ENCODE assay signal across 8 cellular contexts in genomic region chr1:248863011-248863881, GRCh38. TPM values are rescaled to one million over a fixed set of nuclear protein-coding genes. Genes with fewer than 3 reads are reported as not detected.
A peak's percentile ranks its signal among the peaks of the same experiment; 100 is the strongest.
DNase-seq lines count a peak whose midpoint lies in the region; ATAC-seq and TF ChIP-seq lines count a peak whose summit lies in the region.

No MANE protein-coding gene starts in this region.

- peak overlapping the region; percentile 77 for H3K4me2 ChIP-seq in KMS-11
- H3K4me2 ChIP-seq in neural cell (ENCODE audit: low read length) = peak overlapping the region; percentile 46

- DNase-seq in DMS79 treated with DMSO at 0.1 percent for 48 hours (lab: John Stamatoyannopoulos, UW) (peak; percentile 90), RPMI7951 (ENCODE audit: low read depth) (peak; percentile 84), fibroblast of the aortic adventitia (ENCODE audit: low read depth) (peak; percentile 59)

- H3K9ac ChIP-seq in KMS-11 = peak overlapping the region; percentile 41
- H3K9ac ChIP-seq in neural cell (ENCODE audit: low read length) = peak overlapping the region; percentile 64
- peak overlapping the region; percentile 21 to 58 for H3K9ac ChIP-seq in stomach smooth muscle (ENCODE audit: low read length in 2 of 2)

- no peaks in the 10 kb centered on the region for H3K36me3 ChIP-seq in KMS-11 (ENCODE audit: insufficient read depth)
- H3K36me3 ChIP-seq in neural cell (ENCODE audit: insufficient read depth, low read length) = no peaks in the 10 kb centered on the region
- no peaks in the 10 kb centered on the region for H3K36me3 ChIP-seq in stomach smooth muscle (ENCODE audit: control insufficient read depth in 2 of 2, insufficient read depth in 2 of 2, low read length in 2 of 2)

- H3K4me1 ChIP-seq in KMS-11 (ENCODE audit: low read depth, poor library complexity, severe bottlenecking) = peaks cover 18% of the 10 kb centered on the region
- peaks cover 25% of the 10 kb centered on the region for H3K4me1 ChIP-seq in stomach smooth muscle (ENCODE audit: control insufficient read depth, insufficient read depth, low read length)

- TF ChIP-seq EP300 in neural cell (conservative IDR thresholded peaks at IDR 0.05; ENCODE audit: poor library complexity, severe bottlenecking) = no peak

- H3K27me3 Mint-ChIP-seq in activated T-helper 17 cell treated with anti-CD3 and anti-CD28 coated beads, Interleukin-2, amount 50 U/mL, for 72 hours = no peaks in the 10 kb centered on the region

- H2AFZ ChIP-seq in KMS-11 (ENCODE audit: low read depth) (peak overlapping the region; percentile 96), neural cell (ENCODE audit: low read depth, low read length) (peak overlapping the region; percentile 70)

- no peak for TF ChIP-seq RAD21 in neural cell (conservative IDR thresholded peaks at IDR 0.05)

- no peaks in the 10 kb centered on the region; the same call in 1 of the 2 replicates for H3K79me2 ChIP-seq in KMS-11 (ENCODE audit: insufficient read depth, low read depth)
- H3K79me2 ChIP-seq in neural cell (replicated peaks; ENCODE audit: insufficient read depth, low read length) = no peaks in the 10 kb centered on the region

- ATAC-seq in GM21786 (IDR thresholded peaks at IDR 0.05; ENCODE audit: unreplicated experiment) = peak; percentile 68
- ATAC-seq in activated T-helper 17 cell treated with anti-CD3 and anti-CD28 coated beads, Interleukin-2, amount 50 U/mL, for 72 hours (replicated peaks) = peak; percentile 79

- peak overlapping the region; percentile 96 for H3K4me3 Mint-ChIP-seq in activated T-helper 17 cell treated with anti-CD3 and anti-CD28 coated beads, Interleukin-2, amount 50 U/mL, for 72 hours

- H3K9me3 Mint-ChIP-seq in activated T-helper 17 cell treated with anti-CD3 and anti-CD28 coated beads, Interleukin-2, amount 50 U/mL, for 72 hours = no peaks in the 10 kb centered on the region

- no peak overlapping the region for H3K27ac ChIP-seq in KMS-11
- H3K27ac ChIP-seq in neural cell (ENCODE audit: low read length) = peak overlapping the region; percentile 45
- H3K27ac ChIP-seq in stomach smooth muscle (ENCODE audit: low read length) = peak overlapping the region; percentile 31

- no peaks in the 10 kb centered on the region for H4K20me1 ChIP-seq in KMS-11 (ENCODE audit: insufficient read depth)
- no peaks in the 10 kb centered on the region for H4K20me1 ChIP-seq in neural cell (ENCODE audit: insufficient read depth)

- no peaks in the 10 kb centered on the region for H3F3A ChIP-seq in neural cell (ENCODE audit: insufficient read depth, low read length, poor library complexity, severe bottlenecking)

- H3K27ac Mint-ChIP-seq in activated T-helper 17 cell treated with anti-CD3 and anti-CD28 coated beads, Interleukin-2, amount 50 U/mL, for 72 hours = peak overlapping the region; percentile 56

- no peaks in the 10 kb centered on the region for H3K9me2 ChIP-seq in neural cell (ENCODE audit: insufficient read depth, low read length)

- no peaks in the 10 kb centered on the region for H3K27me3 ChIP-seq in KMS-11 (ENCODE audit: insufficient read depth, low read depth)
- H3K27me3 ChIP-seq in neural cell (ENCODE audit: insufficient read depth, low read depth, low read length) = peaks cover 8% of the 10 kb centered on the region
- no peaks in the 10 kb centered on the region for H3K27me3 ChIP-seq in stomach smooth muscle (ENCODE audit: control insufficient read depth in 1 of 2, insufficient read depth in 2 of 2, low read length in 2 of 2)

- H3K9me3 ChIP-seq in neural cell (ENCODE audit: low read length) (no peaks in the 10 kb centered on the region), stomach smooth muscle (ENCODE audit: control insufficient read depth in 2 of 2, low read length in 2 of 2) (no peaks in the 10 kb centered on the region)

- H3K36me3 Mint-ChIP-seq in activated T-helper 17 cell treated with anti-CD3 and anti-CD28 coated beads, Interleukin-2, amount 50 U/mL, for 72 hours (ENCODE audit: low read depth) = peaks cover 8% of the 10 kb centered on the region

- peaks cover 32% of the 10 kb centered on the region for H3K4me1 Mint-ChIP-seq in activated T-helper 17 cell treated with anti-CD3 and anti-CD28 coated beads, Interleukin-2, amount 50 U/mL, for 72 hours

- TF ChIP-seq CTCF in KMS-11 (conservative IDR thresholded peaks at IDR 0.05; ENCODE audit: low read depth, low read length) (no peak), fibroblast of the aortic adventitia (IDR thresholded peaks at IDR 0.05; ENCODE audit: insufficient read depth, low read length) (no peak), neural cell (IDR thresholded peaks at IDR 0.05; ENCODE audit: poor library complexity, severe bottlenecking) (no peak)

- H3K4me3 ChIP-seq in KMS-11 (IDR thresholded peaks at IDR 0.05; ENCODE audit: insufficient read depth, low read depth, low read length) (peak overlapping the region; percentile 57), fibroblast of the aortic adventitia (ENCODE audit: low read depth, low read length) (peak overlapping the region; percentile 69), neural cell (ENCODE audit: low read length) (peak overlapping the region; percentile 70), stomach smooth muscle (ENCODE audit: low read length in 2 of 2) (peak overlapping the region; percentile 74 to 79)

TF ChIP-seq in neural cell, 6 proteins besides CTCF, POLR2A, EP300 and RAD21:
- TF ChIP-seq MXI1 (conservative IDR thresholded peaks at IDR 0.05; ENCODE audit: poor library complexity, severe bottlenecking) (peak; percentile 40), SMC3 (conservative IDR thresholded peaks at IDR 0.05; ENCODE audit: poor library complexity) (no peak), EZH2 (IDR thresholded peaks at IDR 0.05; ENCODE audit: borderline replicate concordance, insufficient read depth, low read length, poor library complexity, severe bottlenecking) (no peak), POLR2AphosphoS5 (IDR thresholded peaks at IDR 0.05) (peak; percentile 69), TAF1 (IDR thresholded peaks at IDR 0.05; ENCODE audit: low read depth) (no peak), REST (IDR thresholded peaks at IDR 0.05; ENCODE audit: borderline replicate concordance) (peak; percentile 50)

RNA-seq across cellular contexts. Expression of gene ZNF692, which starts 4.4 kb away (rescaled TPM):
- total RNA-seq in RPMI7951 (2014; rRNA removed; shearing (Covaris generic)) = 13.2 and 14.8 TPM in 2 replicates
- total RNA-seq in activated T-helper 17 cell treated with anti-CD3 and anti-CD28 coated beads, Interleukin-2, amount 50 U/mL, for 72 hours = 100 to 1,000 TPM; 103 to 108 TPM
- total RNA-seq in fibroblast of the aortic adventitia (ENCODE audit: low replicate concordance) = 8.9 and 9.6 TPM in 2 replicates
- polyA plus RNA-seq in neural cell = 183 and 255 TPM in 2 replicates
- polyA minus RNA-seq in neural cell = 36.3 and 41.1 TPM in 2 replicates

RNA-seq across cellular contexts. Expression of gene ZNF672, which starts 25.2 kb away (rescaled TPM):
- total RNA-seq in RPMI7951 (2014; rRNA removed; shearing (Covaris generic)) = 13.4 and 13.8 TPM in 2 replicates
- total RNA-seq in activated T-helper 17 cell treated with anti-CD3 and anti-CD28 coated beads, Interleukin-2, amount 50 U/mL, for 72 hours = 10 to 100 TPM; 36.1 to 38.8 TPM
- 12.9 and 14.0 TPM in 2 replicates for total RNA-seq in fibroblast of the aortic adventitia (ENCODE audit: low replicate concordance)
- 22.9 and 31.0 TPM in 2 replicates for polyA plus RNA-seq in neural cell
- polyA minus RNA-seq in neural cell = 40.6 and 44.6 TPM in 2 replicates

RNA-seq across cellular contexts. Expression of gene SH3BP5L, which starts 37.5 kb away (rescaled TPM):
- total RNA-seq in RPMI7951 (2014; rRNA removed; shearing (Covaris generic)) = 13.3 and 18.6 TPM in 2 replicates
- total RNA-seq in activated T-helper 17 cell treated with anti-CD3 and anti-CD28 coated beads, Interleukin-2, amount 50 U/mL, for 72 hours = 10 to 100 TPM; 21.0 to 25.6 TPM
- 20.2 and 21.8 TPM in 2 replicates for total RNA-seq in fibroblast of the aortic adventitia (ENCODE audit: low replicate concordance)
- polyA plus RNA-seq in neural cell = 38.6 and 46.1 TPM in 2 replicates
- polyA minus RNA-seq in neural cell = 43.9 and 49.9 TPM in 2 replicates

RNA-seq across cellular contexts. Expression of gene PGBD2, which starts 42.8 kb away (rescaled TPM):
- 6.2 TPM in 2 replicates for total RNA-seq in RPMI7951 (2014; rRNA removed; shearing (Covaris generic))
- 1 to 10 TPM; 6.4 to 6.9 TPM for total RNA-seq in activated T-helper 17 cell treated with anti-CD3 and anti-CD28 coated beads, Interleukin-2, amount 50 U/mL, for 72 hours
- total RNA-seq in fibroblast of the aortic adventitia (ENCODE audit: low replicate concordance) = 3.1 and 4.7 TPM in 2 replicates
- 8.1 and 10.5 TPM in 2 replicates for polyA plus RNA-seq in neural cell
- polyA minus RNA-seq in neural cell = 15.1 and 17.2 TPM in 2 replicates
